In the genomic region with DNA sequence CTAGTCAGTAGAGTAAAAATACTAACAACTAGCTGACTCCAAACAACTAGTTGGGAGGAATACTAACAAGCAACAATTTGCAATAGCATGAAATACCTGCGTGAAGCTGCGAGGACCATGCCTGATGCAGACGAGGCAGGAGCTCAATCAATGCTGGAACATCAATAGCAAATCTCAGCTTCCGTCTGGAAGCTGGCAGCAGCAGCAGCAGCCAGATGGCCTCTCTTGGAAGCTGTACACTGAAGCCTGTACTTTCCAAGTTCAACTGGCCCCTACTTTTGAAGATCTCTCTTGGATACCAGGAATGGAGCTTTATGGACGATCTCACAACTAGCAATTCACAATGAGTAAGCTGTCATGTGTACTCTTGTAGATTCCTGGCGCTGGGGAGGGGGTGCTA, we compare ENCODE assay signal across 12 cellular contexts. TPM values are rescaled to one million over a fixed set of nuclear protein-coding genes. Genes with fewer than 3 reads are reported as not detected.
DNase-seq lines count a peak whose midpoint lies in the region; ATAC-seq, FAIRE-seq and TF ChIP-seq lines count a peak whose summit lies in the region.
"Had no signal": no experiment of that assay in that cellular context is flagged by ENCODE, and none has a peak within 500 bp of the region (broad histone marks: within the 10 kb centered on the region; RNA-seq: fewer than 3 reads in every experiment).

No MANE protein-coding gene starts in this region.

- no peaks in the 10 kb centered on the region for H3K9me3 Mint-ChIP-seq in MCF 10A (ENCODE audit: unreplicated experiment)
- H3K9me3 Mint-ChIP-seq in astrocyte (ENCODE audit: unreplicated experiment) = peaks cover 3% of the 10 kb centered on the region
- H3K9me3 Mint-ChIP-seq in immature natural killer cell = peaks cover 0 to 5% (median 2%) of the 10 kb centered on the region in 6 donors

- TF ChIP-seq CTCF in MCF 10A (IDR thresholded peaks at IDR 0.05; ENCODE audit: unreplicated experiment) (no peak), breast epithelium (IDR thresholded peaks at IDR 0.05) (no peak), astrocyte (IDR thresholded peaks at IDR 0.05; ENCODE audit: insufficient read depth, low read depth, low read length) (no peak), vagina (IDR thresholded peaks at IDR 0.05) (no peak)

- no peaks in the 10 kb centered on the region for H3K27me3 Mint-ChIP-seq in MCF 10A (ENCODE audit: insufficient read depth, unreplicated experiment)
- H3K27me3 Mint-ChIP-seq in astrocyte (ENCODE audit: low read depth, unreplicated experiment) = no peaks in the 10 kb centered on the region
- peaks cover 12 to 17% (median 13%) of the 10 kb centered on the region in 3 donors for H3K27me3 Mint-ChIP-seq in immature natural killer cell (ENCODE audit: low read depth in 3 of 3)

- H3K27ac ChIP-seq in breast epithelium (peak overlapping the region in 1 of 2 donors; percentile 54), astrocyte (ENCODE audit: low read depth, low read length) (no peak overlapping the region), vagina (peak overlapping the region; percentile 37)
- H3K27ac ChIP-seq: left lung had no signal

- no peak overlapping the region for H3K4me3 ChIP-seq in breast epithelium
- no peak overlapping the region for H3K4me3 ChIP-seq in astrocyte (ENCODE audit: insufficient read depth, low read depth, low read length)
- H3K4me3 ChIP-seq in vagina = no peak overlapping the region
- H3K4me3 ChIP-seq: left lung had no signal

- H3K27me3 ChIP-seq in breast epithelium = no peaks in the 10 kb centered on the region
- no peaks in the 10 kb centered on the region for H3K27me3 ChIP-seq in astrocyte (ENCODE audit: insufficient read depth, low read length)
- H3K27me3 ChIP-seq in vagina = no peaks in the 10 kb centered on the region
- H3K27me3 ChIP-seq: left lung had no signal

- H3K79me2 ChIP-seq in astrocyte (ENCODE audit: insufficient read depth, low read length) = no peaks in the 10 kb centered on the region

- no peak for FAIRE-seq in astrocyte (lab: Jason Lieb, UNC)

- peak overlapping the region; percentile 77 for H3K27ac Mint-ChIP-seq in MCF 10A (ENCODE audit: low read depth, unreplicated experiment)
- peak overlapping the region; percentile 34 for H3K27ac Mint-ChIP-seq in astrocyte (ENCODE audit: unreplicated experiment)
- H3K27ac Mint-ChIP-seq in immature natural killer cell = peak overlapping the region; percentile 99 to 100 (median 100)

- peaks cover 10% of the 10 kb centered on the region for H3K36me3 Mint-ChIP-seq in MCF 10A (ENCODE audit: insufficient read depth, unreplicated experiment)
- peaks cover 12% of the 10 kb centered on the region for H3K36me3 Mint-ChIP-seq in astrocyte (ENCODE audit: low read depth, unreplicated experiment)
- H3K36me3 Mint-ChIP-seq in immature natural killer cell = peaks cover 3 to 8% (median 4%) of the 10 kb centered on the region in 3 donors

- intact Hi-C loops in MCF 10A (cut with micrococcal nuclease) = no loop called here
- intact Hi-C loops in breast epithelium (cut with DNase I; ENCODE audit: low total_unique reads) = no loop called here
- intact Hi-C loops in vagina (cut with DNase I) = no loop called here

- H3K4me1 Mint-ChIP-seq in MCF 10A (ENCODE audit: insufficient read depth, unreplicated experiment) (peaks cover 40% of the 10 kb centered on the region), astrocyte (ENCODE audit: low read depth, unreplicated experiment) (peaks cover 56% of the 10 kb centered on the region), immature natural killer cell (peaks cover 78 to 82% of the 10 kb centered on the region in 2 donors)

- no peaks in the 10 kb centered on the region for H4K20me1 ChIP-seq in astrocyte (ENCODE audit: insufficient read depth, low read length)

- H3K36me3 ChIP-seq in breast epithelium = no peaks in the 10 kb centered on the region
- H3K36me3 ChIP-seq in astrocyte (ENCODE audit: insufficient read depth, low read length) = no peaks in the 10 kb centered on the region
- no peaks in the 10 kb centered on the region for H3K36me3 ChIP-seq in vagina
- H3K36me3 ChIP-seq: left lung had no signal

- H3K4me3 Mint-ChIP-seq in MCF 10A (ENCODE audit: unreplicated experiment) = no peak overlapping the region
- no peak overlapping the region for H3K4me3 Mint-ChIP-seq in astrocyte (ENCODE audit: unreplicated experiment)
- peak overlapping the region; percentile 72 to 88 (median 75) for H3K4me3 Mint-ChIP-seq in immature natural killer cell

- POLR2A ChIA-PET in MCF 10A (lab: Yijun Ruan, JAX) = interaction anchor here (1.0 to 2.3 kb wide), 4 partner anchors 10 to 30 kb away, joined by 3 to 16 read pairs (median 10); no protein-coding TSS in a partner anchor

- no peak overlapping the region for H3K4me2 ChIP-seq in astrocyte (ENCODE audit: low read length)

- no peak for TF ChIP-seq POLR2A in breast epithelium (IDR thresholded peaks at IDR 0.05)
- TF ChIP-seq POLR2A in vagina (IDR thresholded peaks at IDR 0.05) = no peak

- CTCF ChIA-PET in MCF 10A (lab: Yijun Ruan, JAX) = interaction anchor here (0.5 to 1.2 kb wide), 7 partner anchors 10 to 1296 kb away, joined by 3 to 6 read pairs (median 3); no protein-coding TSS in a partner anchor

- no TSS peak for BruUV-seq in MCF 10A (replicated peaks; lab: Mats Ljungman, UMichigan)

- DNase-seq in MCF 10A (ENCODE audit: unreplicated experiment) (no peak), breast epithelium (ENCODE audit: low spot score in 2 of 2) (no peak), astrocyte (ENCODE audit: low read depth) (no peak), immature natural killer cell (no peak), vagina (ENCODE audit: extremely low spot score in 2 of 2) (no peak), NCI-H526 (lab: John Stamatoyannopoulos, UW) (no peak), HCEC 1CT (no peak)
- DNase-seq: H7, left lung, NCI-H2107, retina had no signal

- H3K4me1 ChIP-seq in breast epithelium (peaks cover 0 to 5% of the 10 kb centered on the region in 2 donors), astrocyte (ENCODE audit: insufficient read depth, low read length) (peaks cover 40% of the 10 kb centered on the region), vagina (peaks cover 34% of the 10 kb centered on the region)

- H3K9ac ChIP-seq in astrocyte (ENCODE audit: low read length) = no peak overlapping the region

- H3K9me3 ChIP-seq in breast epithelium (no peaks in the 10 kb centered on the region), astrocyte (ENCODE audit: insufficient read depth, low read depth, low read length) (no peaks in the 10 kb centered on the region), vagina (no peaks in the 10 kb centered on the region)
- H3K9me3 ChIP-seq: left lung had no signal

- H2AFZ ChIP-seq in astrocyte (ENCODE audit: low read depth, low read length) = no peak overlapping the region

- ATAC-seq in GM21723 (IDR thresholded peaks at IDR 0.05; ENCODE audit: unreplicated experiment) = no peak
- ATAC-seq: left lung had no signal

RNA-seq across cellular contexts. Expression of a gene that starts 47.9 kb away (rescaled TPM):
- 103 and 393 TPM in 2 replicates for total RNA-seq in MCF 10A (2022)
- 100 to 1,000 TPM; 106 to 623 (median 386) TPM for total RNA-seq in breast epithelium
- total RNA-seq in astrocyte = 720 and 820 TPM in 2 replicates
- 10 to 100 TPM in 1 of 3 donors, 1 to 10 TPM in 2; 2.2 to 11.4 (median 9.2) TPM for polyA plus RNA-seq in immature natural killer cell
- 513 TPM for total RNA-seq in vagina

Comparison
In these comparisons a context has a peak if more than half of its experiments do, and no peak if none do; other contexts are left out.
1. H3K27ac Mint-ChIP-seq: peak in every context shown above with its lines; median percentile 100 in immature natural killer cell; 77 in MCF 10A; 34 in astrocyte.
2. H3K4me3 Mint-ChIP-seq: peak in immature natural killer cell (5 of 5); none in MCF 10A (single experiment) and astrocyte (single experiment).